ENCODE assay signal across 8 cellular contexts in genomic region chr7:149771199-149771636, GRCh38. TPM values are rescaled to one million over a fixed set of nuclear protein-coding genes. Genes with fewer than 3 reads are reported as not detected.
A peak's percentile ranks its signal among the peaks of the same experiment; 100 is the strongest.
DNase-seq lines count a peak whose midpoint lies in the region; ATAC-seq lines count a peak whose summit lies in the region.

No MANE protein-coding gene starts in this region.

- peak overlapping the region; percentile 74 to 98 (median 85) for H3K4me2 ChIP-seq in BLaER1 treated with 17β-estradiol and CSF1 and Interleukin-3, amounts not matched to agents 10 nM and 100 nM

- peak; percentile 91 for DNase-seq in NCI-H2171 treated with DMSO at 0.1 percent for 48 hours (lab: John Stamatoyannopoulos, UW)
- DNase-seq in NCI-H146 treated with DMSO at 0.1 percent for 48 hours (lab: John Stamatoyannopoulos, UW; ENCODE audit: unreplicated experiment) = no peak
- DNase-seq in SKM-1 (lab: John Stamatoyannopoulos, UW; ENCODE audit: unreplicated experiment) = no peak
- no peak for DNase-seq in inferior parietal cortex (ENCODE audit: extremely low spot score)

- H3K9ac ChIP-seq in BLaER1 treated with 17β-estradiol and CSF1 and Interleukin-3, amounts not matched to agents 10 nM and 100 nM = peak overlapping the region; percentile 59 to 80 (median 68); a peak in 19 of 22 replicates

- 22 to 29% methylated on average over 13 of the region's 13 CpGs for WGBS in ectodermal cell, 2 experiments

- peak overlapping the region; percentile 51 to 86 (median 69) for H3K4me3 ChIP-seq in BLaER1 treated with 17β-estradiol and CSF1 and Interleukin-3, amounts not matched to agents 10 nM and 100 nM
- H3K4me3 ChIP-seq in ectodermal cell (ENCODE audit: insufficient read depth, low read depth, low read length) (peak overlapping the region; percentile 25), neuron (ENCODE audit: low read length) (peak overlapping the region; percentile 37)

- peaks cover 0 to 54% (median 19%) of the 10 kb centered on the region in 11 experiments; a peak in 14 of 22 replicates for H4K20me1 ChIP-seq in BLaER1 treated with 17β-estradiol and CSF1 and Interleukin-3, amounts not matched to agents 10 nM and 100 nM

- peak; percentile 18 for ATAC-seq in GM21825 (IDR thresholded peaks at IDR 0.05; ENCODE audit: unreplicated experiment)

- H3K36me3 ChIP-seq in BLaER1 treated with 17β-estradiol and CSF1 and Interleukin-3, amounts not matched to agents 10 nM and 100 nM = peaks cover 36 to 49% (median 44%) of the 10 kb centered on the region in 11 experiments; a peak in 21 of 22 replicates
- no peaks in the 10 kb centered on the region for H3K36me3 ChIP-seq in ectodermal cell (ENCODE audit: control insufficient read depth, insufficient read depth, low read length)
- H3K36me3 ChIP-seq in neuron (ENCODE audit: insufficient read depth, low read length) = peaks cover 6% of the 10 kb centered on the region

- no peak overlapping the region for H2AFZ ChIP-seq in neuron (ENCODE audit: low read depth, low read length)

- H3K9me3 ChIP-seq in BLaER1 treated with 17β-estradiol and CSF1 and Interleukin-3, amounts not matched to agents 10 nM and 100 nM (replicated peaks in 1 of 11) = peaks cover 0 to 11% (median 2%) of the 10 kb centered on the region in 11 experiments; a peak in 8 of 22 replicates
- no peaks in the 10 kb centered on the region for H3K9me3 ChIP-seq in ectodermal cell (ENCODE audit: control insufficient read depth, low read length)
- no peaks in the 10 kb centered on the region for H3K9me3 ChIP-seq in neuron (ENCODE audit: low read length)

- H3K27me3 ChIP-seq in BLaER1 treated with 17β-estradiol and CSF1 and Interleukin-3, amounts not matched to agents 10 nM and 100 nM = no peaks in the 10 kb centered on the region
- H3K27me3 ChIP-seq in ectodermal cell (ENCODE audit: control insufficient read depth, insufficient read depth, low read length, poor library complexity, severe bottlenecking) = peaks cover 75% of the 10 kb centered on the region
- H3K27me3 ChIP-seq in neuron (ENCODE audit: insufficient read depth, low read length) = no peaks in the 10 kb centered on the region

- peak overlapping the region in 10 of 11 experiments; percentile 53 to 85 (median 69); a peak in 18 of 22 replicates for H3K27ac ChIP-seq in BLaER1 treated with 17β-estradiol and CSF1 and Interleukin-3, amounts not matched to agents 10 nM and 100 nM
- no peak overlapping the region for H3K27ac ChIP-seq in ectodermal cell (ENCODE audit: insufficient read depth, low read depth, low read length, poor library complexity, severe bottlenecking)

- H3K4me1 ChIP-seq in BLaER1 treated with 17β-estradiol and CSF1 and Interleukin-3, amounts not matched to agents 10 nM and 100 nM = peaks cover 34 to 42% (median 38%) of the 10 kb centered on the region in 10 experiments
- H3K4me1 ChIP-seq in ectodermal cell (ENCODE audit: control insufficient read depth, insufficient read depth, low read length) (peaks cover 27% of the 10 kb centered on the region), neuron (ENCODE audit: insufficient read depth, low read length) (peaks cover 34% of the 10 kb centered on the region)

RNA-seq across cellular contexts. Expression of gene ZNF467, which starts 2.2 kb away (rescaled TPM):
- 7.2 TPM for polyA plus RNA-seq in ectodermal cell (2013, experiment 1 of 4)
- polyA plus RNA-seq in ectodermal cell (2013, experiment 2 of 4) = 7.1 TPM
- 9.3 TPM for polyA plus RNA-seq in ectodermal cell (2013, experiment 3 of 4)
- polyA plus RNA-seq in ectodermal cell (2013, experiment 4 of 4) = 9.0 TPM
